23 cellular contexts compared by ENCODE assay signal in genomic region chr15:84976746-84977345, GRCh38.
"Had no signal": no experiment of that assay in that cellular context is flagged by ENCODE, and none has a peak within 500 bp of the region (broad histone marks: within the 10 kb centered on the region; RNA-seq: fewer than 3 reads in every experiment).

No MANE protein-coding gene starts in this region.

- H3K9me3 ChIP-seq: esophagus muscularis mucosa, gastroesophageal sphincter, heart left ventricle, pancreas, right lobe of liver, thoracic aorta had no signal

- H3K27me3 Mint-ChIP-seq: activated CD8-positive, alpha-beta T cell treated with anti-CD3 and anti-CD28 coated beads for 36 hours; activated naive CD8-positive, alpha-beta T cell; memory B cell had no signal

- H3K4me3 Mint-ChIP-seq: activated CD8-positive, alpha-beta T cell treated with anti-CD3 and anti-CD28 coated beads for 36 hours; activated naive CD8-positive, alpha-beta T cell; activated T-cell treated with anti-CD3 and anti-CD28 coated beads, Interleukin-2, amount 50 U/mL, for 72 hours; dendritic cell treated with granulocyte-macrophage colony-stimulating factor and Interleukin-4, amounts not matched to agents 40 ng/mL and 50 ng/mL, for 4 days; memory B cell; stimulated activated effector memory CD8-positive, alpha-beta T cell treated with anti-CD3 and anti-CD28 coated beads, Interleukin-12 subunit alpha, Interleukin-12 subunit beta, amount 100 ng/mL, for 72 hours had no signal

- H3K4me3 ChIP-seq: esophagus muscularis mucosa, gastroesophageal sphincter, heart left ventricle, pancreas, right lobe of liver, thoracic aorta had no signal

- H3K36me3 ChIP-seq: esophagus muscularis mucosa, gastroesophageal sphincter, heart left ventricle, pancreas, right lobe of liver, thoracic aorta had no signal

- H3K27ac ChIP-seq: esophagus muscularis mucosa, gastroesophageal sphincter, heart left ventricle, pancreas, right lobe of liver, thoracic aorta had no signal

- H3K27ac Mint-ChIP-seq: activated CD8-positive, alpha-beta T cell treated with anti-CD3 and anti-CD28 coated beads for 36 hours; activated naive CD8-positive, alpha-beta T cell; activated T-cell treated with anti-CD3 and anti-CD28 coated beads, Interleukin-2, amount 50 U/mL, for 72 hours; dendritic cell treated with granulocyte-macrophage colony-stimulating factor and Interleukin-4, amounts not matched to agents 40 ng/mL and 50 ng/mL, for 4 days; memory B cell; stimulated activated effector memory CD8-positive, alpha-beta T cell treated with anti-CD3 and anti-CD28 coated beads, Interleukin-12 subunit alpha, Interleukin-12 subunit beta, amount 100 ng/mL, for 72 hours had no signal

- H3K27me3 ChIP-seq: esophagus muscularis mucosa, gastroesophageal sphincter, heart left ventricle, pancreas, right lobe of liver had no signal

- DNase-seq: activated CD4-positive, alpha-beta T cell treated with anti-CD3 and anti-CD28 coated beads for 48 hours; activated CD4-positive, CD25-positive, alpha-beta regulatory T cell; activated CD8-positive, alpha-beta T cell treated with anti-CD3 and anti-CD28 coated beads for 36 hours; activated effector memory CD4-positive, alpha-beta T cell treated with anti-CD3 and anti-CD28 coated beads, Interleukin-2, amount 50 U/mL, for 16 hours; activated T-cell treated with anti-CD3 and anti-CD28 coated beads, Interleukin-2, amount 50 U/mL, for 72 hours; effector CD8-positive, alpha-beta T cell; heart left ventricle; kidney glomerular epithelial cell; naive B cell; pancreas; right lobe of liver; small intestine; stimulated activated CD4-positive, alpha-beta T cell treated with anti-CD3 and anti-CD28 coated beads, Interleukin-15, amount 100 ng/mL, for 24 hours; stimulated activated CD4-positive, alpha-beta T cell treated with anti-CD3 and anti-CD28 coated beads, Interleukin-4, amount 100 ng/mL, for 1 hour; T-helper 1 cell; T-helper 9 cell had no signal

- ATAC-seq: activated CD8-positive, alpha-beta T cell treated with anti-CD3 and anti-CD28 coated beads for 36 hours; activated T-cell treated with anti-CD3 and anti-CD28 coated beads, Interleukin-2, amount 50 U/mL, for 72 hours; gastroesophageal sphincter; heart left ventricle; pancreas; right lobe of liver; stimulated activated effector memory CD8-positive, alpha-beta T cell treated with anti-CD3 and anti-CD28 coated beads, Interleukin-12 subunit alpha, Interleukin-12 subunit beta, amount 100 ng/mL, for 72 hours had no signal

- H3K36me3 Mint-ChIP-seq: activated naive CD8-positive, alpha-beta T cell; memory B cell; naive B cell had no signal

- H3K9me3 Mint-ChIP-seq: activated CD8-positive, alpha-beta T cell treated with anti-CD3 and anti-CD28 coated beads for 36 hours; activated T-cell treated with anti-CD3 and anti-CD28 coated beads, Interleukin-2, amount 50 U/mL, for 72 hours; dendritic cell treated with granulocyte-macrophage colony-stimulating factor and Interleukin-4, amounts not matched to agents 40 ng/mL and 50 ng/mL, for 4 days; memory B cell; naive B cell; stimulated activated effector memory CD8-positive, alpha-beta T cell treated with anti-CD3 and anti-CD28 coated beads, Interleukin-12 subunit alpha, Interleukin-12 subunit beta, amount 100 ng/mL, for 72 hours had no signal
